24 cellular contexts compared by ENCODE assay signal in genomic region chrX:19604375-19604774, GRCh38.
"Had no signal": no experiment of that assay in that cellular context is flagged by ENCODE, and none has a peak within 500 bp of the region (broad histone marks: within the 10 kb centered on the region; RNA-seq: fewer than 3 reads in every experiment).

No MANE protein-coding gene starts in this region.

- H3K9me3 ChIP-seq: breast epithelium, esophagus muscularis mucosa, heart left ventricle, right lobe of liver, thyroid gland, upper lobe of right lung had no signal

- H3K4me1 Mint-ChIP-seq: neural progenitor cell had no signal

- H3K9ac ChIP-seq: neural progenitor cell had no signal

- H3K36me3 ChIP-seq: breast epithelium, esophagus muscularis mucosa, neural progenitor cell, right lobe of liver, thyroid gland, upper lobe of right lung had no signal

- H3K27ac Mint-ChIP-seq: activated CD4-positive, alpha-beta T cell treated with anti-CD3 and anti-CD28 coated beads, Interleukin-2, amount 10 ng/mL, durations not matched to agents 24 days and 14 days; activated naive CD8-positive, alpha-beta T cell treated with anti-CD3 and anti-CD28 coated beads, Interleukin-2, amount 50 U/mL, for 24 hours; dendritic cell treated with granulocyte-macrophage colony-stimulating factor and Interleukin-4, amounts not matched to agents 40 ng/mL and 50 ng/mL, for 4 days; neural progenitor cell had no signal

- H3K27me3 ChIP-seq: esophagus muscularis mucosa, foreskin keratinocyte, heart left ventricle, neural progenitor cell, right lobe of liver, thyroid gland, upper lobe of right lung had no signal

- ATAC-seq: activated naive CD8-positive, alpha-beta T cell treated with anti-CD3 and anti-CD28 coated beads, Interleukin-2, amount 50 U/mL, for 24 hours; foreskin keratinocyte; heart left ventricle; naive thymus-derived CD8-positive, alpha-beta T cell; right lobe of liver; stimulated activated naive CD8-positive, alpha-beta T cell treated with anti-CD3 and anti-CD28 coated beads, Interleukin-15, Interleukin-2, amounts not matched to agents 100 U/mL and 50 U/mL, for 24 hours; upper lobe of right lung had no signal

- DNase-seq: activated CD4-positive, alpha-beta T cell treated with anti-CD3 and anti-CD28 coated beads, Interleukin-2, amount 10 ng/mL, durations not matched to agents 24 days and 14 days; activated CD4-positive, CD25-positive, alpha-beta regulatory T cell treated with anti-CD3 and anti-CD28 coated beads, Interleukin-2, amount 50 U/mL, for 72 hours; activated gamma-delta T cell; activated naive CD8-positive, alpha-beta T cell treated with anti-CD3 and anti-CD28 coated beads, Interleukin-2, amount 50 U/mL, for 24 hours; activated T-cell treated with anti-CD3 and anti-CD28 coated beads, Interleukin-2, amount 50 U/mL, for 1 hour; effector CD4-positive, alpha-beta T cell; foreskin keratinocyte; heart left ventricle; immature natural killer cell; midbrain; naive thymus-derived CD8-positive, alpha-beta T cell; right lobe of liver; stimulated activated CD4-positive, alpha-beta T cell treated with anti-CD3 and anti-CD28 coated beads, Interleukin-12 subunit alpha, Interleukin-12 subunit beta, amount 100 ng/mL, for 4 hours; stimulated activated CD4-positive, alpha-beta T cell treated with anti-CD3 and anti-CD28 coated beads, Interleukin-4, amount 100 ng/mL, for 1 hour; stimulated activated naive CD8-positive, alpha-beta T cell treated with anti-CD3 and anti-CD28 coated beads, Interleukin-15, Interleukin-2, amounts not matched to agents 100 U/mL and 50 U/mL, for 24 hours; T-helper 2 cell; thyroid gland; upper lobe of right lung had no signal

- H3K4me3 ChIP-seq: breast epithelium, esophagus muscularis mucosa, heart left ventricle, neural progenitor cell, right lobe of liver, thyroid gland, upper lobe of right lung had no signal

- H3K4me1 ChIP-seq: breast epithelium, neural progenitor cell, right lobe of liver, upper lobe of right lung had no signal

- H3K36me3 Mint-ChIP-seq: immature natural killer cell, neural progenitor cell had no signal

- H2AFZ ChIP-seq: neural progenitor cell had no signal

- H3K27me3 Mint-ChIP-seq: activated CD4-positive, alpha-beta T cell treated with anti-CD3 and anti-CD28 coated beads, Interleukin-2, amount 10 ng/mL, durations not matched to agents 24 days and 14 days; activated naive CD4-positive, alpha-beta T cell treated with anti-CD3 and anti-CD28 coated beads, Interleukin-2, amount 50 U/mL, for 24 hours; activated naive CD8-positive, alpha-beta T cell treated with anti-CD3 and anti-CD28 coated beads, Interleukin-2, amount 50 U/mL, for 24 hours; central memory CD8-positive, alpha-beta T cell; dendritic cell treated with granulocyte-macrophage colony-stimulating factor and Interleukin-4, amounts not matched to agents 40 ng/mL and 50 ng/mL, for 4 days; naive thymus-derived CD8-positive, alpha-beta T cell had no signal

- H3K4me3 Mint-ChIP-seq: activated CD4-positive, alpha-beta T cell treated with anti-CD3 and anti-CD28 coated beads, Interleukin-2, amount 10 ng/mL, durations not matched to agents 24 days and 14 days; activated naive CD4-positive, alpha-beta T cell treated with anti-CD3 and anti-CD28 coated beads, Interleukin-2, amount 50 U/mL, for 24 hours; activated naive CD8-positive, alpha-beta T cell treated with anti-CD3 and anti-CD28 coated beads, Interleukin-2, amount 50 U/mL, for 24 hours; central memory CD8-positive, alpha-beta T cell; dendritic cell treated with granulocyte-macrophage colony-stimulating factor and Interleukin-4, amounts not matched to agents 40 ng/mL and 50 ng/mL, for 4 days; immature natural killer cell; naive thymus-derived CD8-positive, alpha-beta T cell; neural progenitor cell had no signal

- H3K4me2 ChIP-seq: neural progenitor cell had no signal

- H3K27ac ChIP-seq: breast epithelium, foreskin keratinocyte, neural progenitor cell, right lobe of liver, upper lobe of right lung had no signal
